In genomic region chr14:31939934-31940333, GRCh38 we compare ENCODE assay signal across 17 cellular contexts.
"Had no signal": no experiment of that assay in that cellular context is flagged by ENCODE, and none has a peak within 500 bp of the region (broad histone marks: within the 10 kb centered on the region; RNA-seq: fewer than 3 reads in every experiment).

No MANE protein-coding gene starts in this region.

- H3K4me3 ChIP-seq: esophagus squamous epithelium, left lung, ovary, stomach, thoracic aorta had no signal

- DNase-seq: activated naive CD4-positive, alpha-beta T cell; activated naive CD8-positive, alpha-beta T cell treated with anti-CD3 and anti-CD28 coated beads, Interleukin-2, amount 10 ng/mL, durations not matched to agents 7 days and 5 days; central memory CD4-positive, alpha-beta T cell; cortex of kidney; effector CD4-positive, alpha-beta T cell; esophagus squamous epithelium; hypothalamus; kidney; left lung; mammary epithelial cell; naive B cell; ovary; stimulated activated CD4-positive, alpha-beta T cell treated with anti-CD3 and anti-CD28 coated beads, Interleukin-1b, Interleukin-23, amount 100 ng/mL, for 48 hours; stomach had no signal

- H3K4me3 Mint-ChIP-seq: activated naive CD8-positive, alpha-beta T cell treated with anti-CD3 and anti-CD28 coated beads, Interleukin-2, amount 10 ng/mL, durations not matched to agents 7 days and 5 days; activated T-helper 1 cell treated with anti-CD3 and anti-CD28 coated beads, Interleukin-12 subunit alpha, Interleukin-12 subunit beta, Interleukin-2, Interleukin-4 antibody, amounts not matched to agents 30 ng/mL and 10 ng/mL and 1 ng/mL, durations not matched to agents 14 hours and 24 hours and 36 hours; brain; naive B cell had no signal

- H3K9me3 Mint-ChIP-seq: activated naive CD8-positive, alpha-beta T cell treated with anti-CD3 and anti-CD28 coated beads, Interleukin-2, amount 10 ng/mL, durations not matched to agents 7 days and 5 days; activated T-helper 1 cell treated with anti-CD3 and anti-CD28 coated beads, Interleukin-12 subunit alpha, Interleukin-12 subunit beta, Interleukin-2, Interleukin-4 antibody, amounts not matched to agents 30 ng/mL and 10 ng/mL and 1 ng/mL, durations not matched to agents 14 hours and 24 hours and 36 hours; naive B cell had no signal

- H3K9me3 ChIP-seq: esophagus squamous epithelium, left lung, ovary, stomach, thoracic aorta had no signal

- H3K36me3 Mint-ChIP-seq: activated naive CD8-positive, alpha-beta T cell treated with anti-CD3 and anti-CD28 coated beads, Interleukin-2, amount 10 ng/mL, durations not matched to agents 7 days and 5 days; brain; naive B cell had no signal

- H3K36me3 ChIP-seq: esophagus squamous epithelium, left lung, ovary, stomach, thoracic aorta had no signal

- H3K27me3 ChIP-seq: esophagus squamous epithelium, left lung, ovary, stomach had no signal

- H3K27ac Mint-ChIP-seq: activated naive CD8-positive, alpha-beta T cell treated with anti-CD3 and anti-CD28 coated beads, Interleukin-2, amount 10 ng/mL, durations not matched to agents 7 days and 5 days; activated T-helper 1 cell treated with anti-CD3 and anti-CD28 coated beads, Interleukin-12 subunit alpha, Interleukin-12 subunit beta, Interleukin-2, Interleukin-4 antibody, amounts not matched to agents 30 ng/mL and 10 ng/mL and 1 ng/mL, durations not matched to agents 14 hours and 24 hours and 36 hours had no signal

- H3K27me3 Mint-ChIP-seq: activated naive CD8-positive, alpha-beta T cell treated with anti-CD3 and anti-CD28 coated beads, Interleukin-2, amount 10 ng/mL, durations not matched to agents 7 days and 5 days; naive B cell had no signal

- H3K27ac ChIP-seq: esophagus squamous epithelium, left lung, ovary, stomach, thoracic aorta had no signal
